ENCODE assay signal across 30 cellular contexts in the genomic region with DNA sequence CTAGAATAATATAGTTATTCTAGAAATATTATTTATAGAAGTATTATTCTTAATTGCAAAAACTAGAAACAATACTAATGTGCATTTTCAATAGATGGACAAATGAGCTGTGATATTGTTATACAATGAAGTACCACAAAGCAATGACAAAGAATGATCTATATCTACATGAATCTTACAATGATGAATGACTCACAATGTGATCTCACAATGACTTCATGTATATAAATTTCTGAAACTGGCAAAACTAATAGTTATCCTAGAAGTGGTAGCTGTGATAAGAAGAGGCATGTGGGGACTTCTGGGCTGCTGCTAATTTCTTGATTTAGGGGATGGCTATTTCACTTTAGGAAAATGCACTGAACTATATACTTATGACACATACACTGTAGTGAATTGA.
DNase-seq lines count a peak whose midpoint lies in the region; ATAC-seq, FAIRE-seq and TF ChIP-seq lines count a peak whose summit lies in the region.
"Had no signal": no experiment of that assay in that cellular context is flagged by ENCODE, and none has a peak within 500 bp of the region (broad histone marks: within the 10 kb centered on the region; RNA-seq: fewer than 3 reads in every experiment).

No MANE protein-coding gene starts in this region.

- H3K27ac ChIP-seq in astrocyte (ENCODE audit: low read depth, low read length): no peak overlapping the region
- H3K27ac ChIP-seq: gastroesophageal sphincter, skin epidermis, upper lobe of left lung had no signal

- H3K27me3 Mint-ChIP-seq in astrocyte (ENCODE audit: low read depth, unreplicated experiment): no peaks in the 10 kb centered on the region
- H3K27me3 Mint-ChIP-seq in effector memory CD8-positive, alpha-beta T cell: no peaks in the 10 kb centered on the region
- H3K27me3 Mint-ChIP-seq: activated CD4-positive, alpha-beta memory T cell treated with anti-CD3 and anti-CD28 coated beads, Interleukin-2, amount 10 ng/mL, durations not matched to agents 7 days and 5 days; CD4-positive, alpha-beta T cell had no signal

- no peak for FAIRE-seq in astrocyte (lab: Jason Lieb, UNC)
- FAIRE-seq: GM18507 had no signal

- no peak for TF ChIP-seq CTCF in astrocyte (IDR thresholded peaks at IDR 0.05; ENCODE audit: insufficient read depth, low read depth, low read length)
- TF ChIP-seq CTCF in GM20000 (IDR thresholded peaks at IDR 0.05; ENCODE audit: extremely low read depth, missing control alignments): no peak

- H3K27ac Mint-ChIP-seq in astrocyte (ENCODE audit: unreplicated experiment): no peak overlapping the region
- no peak overlapping the region for H3K27ac Mint-ChIP-seq in effector memory CD8-positive, alpha-beta T cell
- H3K27ac Mint-ChIP-seq: activated CD4-positive, alpha-beta memory T cell treated with anti-CD3 and anti-CD28 coated beads, Interleukin-2, amount 10 ng/mL, durations not matched to agents 7 days and 5 days; CD4-positive, alpha-beta T cell; H9; naive thymus-derived CD8-positive, alpha-beta T cell had no signal

- H3K9ac ChIP-seq in astrocyte (ENCODE audit: low read length): no peak overlapping the region

- H4K20me1 ChIP-seq in astrocyte (ENCODE audit: insufficient read depth, low read length): no peaks in the 10 kb centered on the region

- H3K4me3 Mint-ChIP-seq in astrocyte (ENCODE audit: unreplicated experiment): no peak overlapping the region
- H3K4me3 Mint-ChIP-seq in effector memory CD8-positive, alpha-beta T cell: no peak overlapping the region
- H3K4me3 Mint-ChIP-seq: activated CD4-positive, alpha-beta memory T cell treated with anti-CD3 and anti-CD28 coated beads, Interleukin-2, amount 10 ng/mL, durations not matched to agents 7 days and 5 days; CD4-positive, alpha-beta T cell; H9; naive thymus-derived CD8-positive, alpha-beta T cell had no signal

- H3K79me2 ChIP-seq in astrocyte (ENCODE audit: insufficient read depth, low read length): no peaks in the 10 kb centered on the region

- H3K4me3 ChIP-seq in astrocyte (ENCODE audit: insufficient read depth, low read depth, low read length): no peak overlapping the region
- H3K4me3 ChIP-seq: gastroesophageal sphincter, skin epidermis, upper lobe of left lung had no signal

- no peaks in the 10 kb centered on the region for H3K27me3 ChIP-seq in astrocyte (ENCODE audit: insufficient read depth, low read length)
- H3K27me3 ChIP-seq: gastroesophageal sphincter, upper lobe of left lung had no signal

- DNase-seq in astrocyte (ENCODE audit: low read depth) (peak; percentile 27), kidney tubule cell (ENCODE audit: low spot score) (peak; percentile 41), UCSD-AML1 (lab: John Stamatoyannopoulos, UW; ENCODE audit: unreplicated experiment) (no peak), AG20443 (ENCODE audit: low spot score) (no peak), GM20000 (ENCODE audit: low spot score) (no peak)
- no peak for DNase-seq in effector memory CD8-positive, alpha-beta T cell
- DNase-seq: activated CD4-positive, alpha-beta memory T cell treated with anti-CD3 and anti-CD28 coated beads, Interleukin-2, amount 10 ng/mL, durations not matched to agents 7 days and 5 days; activated CD4-positive, CD25-positive, alpha-beta regulatory T cell treated with anti-CD3 and anti-CD28 coated beads, Interleukin-2, amount 50 U/mL, for 72 hours; activated effector memory CD4-positive, alpha-beta T cell treated with Interleukin-2 at 50 U/mL for 16 hours; CD4-positive, alpha-beta T cell; cerebellar nuclear complex; erythroblast; H9; hypothalamus; midbrain; naive thymus-derived CD8-positive, alpha-beta T cell; NCI-H1048; NCI-H1930; NCI-H2227 treated with DMSO at 0.1 percent for 48 hours; NCI-H774; occipital lobe; SIG-M5; stimulated activated CD4-positive, alpha-beta T cell treated with anti-CD3 and anti-CD28 coated beads, Interleukin-1b, Interleukin-23, amount 100 ng/mL, for 48 hours; substantia nigra; upper lobe of left lung had no signal

- ATAC-seq in GM19351 (IDR thresholded peaks at IDR 0.05; ENCODE audit: unreplicated experiment) (peak; percentile 67), HG03565 (IDR thresholded peaks at IDR 0.05; ENCODE audit: unreplicated experiment) (peak; percentile 77)
- ATAC-seq in effector memory CD8-positive, alpha-beta T cell (replicated peaks): no peak
- ATAC-seq: gastroesophageal sphincter; naive thymus-derived CD8-positive, alpha-beta T cell had no signal

- H3K36me3 Mint-ChIP-seq in astrocyte (ENCODE audit: low read depth, unreplicated experiment): no peaks in the 10 kb centered on the region
- H3K36me3 Mint-ChIP-seq in effector memory CD8-positive, alpha-beta T cell (ENCODE audit: insufficient read depth): no peaks in the 10 kb centered on the region
- H3K36me3 Mint-ChIP-seq: naive thymus-derived CD8-positive, alpha-beta T cell had no signal

- no peaks in the 10 kb centered on the region for H3K4me1 ChIP-seq in astrocyte (ENCODE audit: insufficient read depth, low read length)
- H3K4me1 ChIP-seq: gastroesophageal sphincter, upper lobe of left lung had no signal

- no peaks in the 10 kb centered on the region for H3K9me3 Mint-ChIP-seq in astrocyte (ENCODE audit: unreplicated experiment)
- peaks cover 7 to 17% of the 10 kb centered on the region in 2 donors for H3K9me3 Mint-ChIP-seq in effector memory CD8-positive, alpha-beta T cell
- H3K9me3 Mint-ChIP-seq: CD4-positive, alpha-beta T cell had no signal

- no peak overlapping the region for H2AFZ ChIP-seq in astrocyte (ENCODE audit: low read depth, low read length)

- no peaks in the 10 kb centered on the region for H3K9me3 ChIP-seq in astrocyte (ENCODE audit: insufficient read depth, low read depth, low read length)
- H3K9me3 ChIP-seq: gastroesophageal sphincter, upper lobe of left lung had no signal

- no peaks in the 10 kb centered on the region for H3K36me3 ChIP-seq in astrocyte (ENCODE audit: insufficient read depth, low read length)
- H3K36me3 ChIP-seq: gastroesophageal sphincter, upper lobe of left lung had no signal

- peaks cover 15% of the 10 kb centered on the region for H3K4me1 Mint-ChIP-seq in astrocyte (ENCODE audit: low read depth, unreplicated experiment)
- no peaks in the 10 kb centered on the region for H3K4me1 Mint-ChIP-seq in effector memory CD8-positive, alpha-beta T cell (ENCODE audit: low read depth in 2 of 2)
- H3K4me1 Mint-ChIP-seq: activated CD4-positive, alpha-beta memory T cell treated with anti-CD3 and anti-CD28 coated beads, Interleukin-2, amount 10 ng/mL, durations not matched to agents 7 days and 5 days; H9 had no signal

- no peak overlapping the region for H3K4me2 ChIP-seq in astrocyte (ENCODE audit: low read length)

Comparison
In these comparisons a context has a peak if more than half of its experiments do, and no peak if none do; other contexts are left out.
1. DNase-seq: peak in astrocyte (single experiment) and kidney tubule cell (single experiment); none in UCSD-AML1 (single experiment), AG20443 (single experiment), GM20000 (single experiment) and effector memory CD8-positive, alpha-beta T cell (0 of 3).